ENCODE assay signal across 16 cellular contexts in genomic region chr2:26462100-26462499, GRCh38. TPM values are rescaled to one million over a fixed set of nuclear protein-coding genes. Genes with fewer than 3 reads are reported as not detected.
"Had no signal": no experiment of that assay in that cellular context is flagged by ENCODE, and none has a peak within 500 bp of the region (broad histone marks: within the 10 kb centered on the region; RNA-seq: fewer than 3 reads in every experiment).

No MANE protein-coding gene starts in this region.

- H3K4me3 ChIP-seq: dorsolateral prefrontal cortex, stomach, thoracic aorta had no signal

- H3K9me3 Mint-ChIP-seq: activated CD4-positive, alpha-beta T cell treated with anti-CD3 and anti-CD28 coated beads, Interleukin-2, amount 10 ng/mL, durations not matched to agents 7 days and 5 days; activated naive CD4-positive, alpha-beta T cell treated with anti-CD3 and anti-CD28 coated beads, Interleukin-2, amount 50 U/mL, for 24 hours; activated T-helper 17 cell treated with anti-CD3 and anti-CD28 coated beads, Interleukin-2, amount 50 U/mL, for 72 hours; memory B cell; nephron progenitor cell had no signal

- H3K36me3 Mint-ChIP-seq: activated naive CD4-positive, alpha-beta T cell treated with anti-CD3 and anti-CD28 coated beads, Interleukin-2, amount 50 U/mL, for 24 hours; memory B cell had no signal

- H3K4me1 Mint-ChIP-seq: activated CD4-positive, alpha-beta T cell treated with anti-CD3 and anti-CD28 coated beads, Interleukin-2, amount 10 ng/mL, durations not matched to agents 7 days and 5 days; activated naive CD4-positive, alpha-beta T cell treated with anti-CD3 and anti-CD28 coated beads, Interleukin-2, amount 50 U/mL, for 24 hours; activated T-helper 17 cell treated with anti-CD3 and anti-CD28 coated beads, Interleukin-2, amount 50 U/mL, for 72 hours; memory B cell had no signal

- H3K27me3 ChIP-seq: dorsolateral prefrontal cortex had no signal

- FAIRE-seq: endometrium, urothelium cell line had no signal

- H3K4me3 Mint-ChIP-seq: activated CD4-positive, alpha-beta T cell treated with anti-CD3 and anti-CD28 coated beads, Interleukin-2, amount 10 ng/mL, durations not matched to agents 7 days and 5 days; activated naive CD4-positive, alpha-beta T cell treated with anti-CD3 and anti-CD28 coated beads, Interleukin-2, amount 50 U/mL, for 24 hours; activated T-helper 17 cell treated with anti-CD3 and anti-CD28 coated beads, Interleukin-2, amount 50 U/mL, for 72 hours; memory B cell; nephron progenitor cell had no signal

- ATAC-seq: activated T-helper 17 cell treated with anti-CD3 and anti-CD28 coated beads, Interleukin-2, amount 50 U/mL, for 72 hours had no signal

- H3K9me3 ChIP-seq: stomach, thoracic aorta had no signal

- H3K27ac ChIP-seq: dorsolateral prefrontal cortex, stomach, thoracic aorta had no signal

- H3K36me3 ChIP-seq: stomach, thoracic aorta had no signal

- H3K27ac Mint-ChIP-seq: activated CD4-positive, alpha-beta T cell treated with anti-CD3 and anti-CD28 coated beads, Interleukin-2, amount 10 ng/mL, durations not matched to agents 7 days and 5 days; activated naive CD4-positive, alpha-beta T cell treated with anti-CD3 and anti-CD28 coated beads, Interleukin-2, amount 50 U/mL, for 24 hours; activated T-helper 17 cell treated with anti-CD3 and anti-CD28 coated beads, Interleukin-2, amount 50 U/mL, for 72 hours; memory B cell; nephron progenitor cell had no signal

- DNase-seq: activated CD4-positive, alpha-beta T cell treated with anti-CD3 and anti-CD28 coated beads, Interleukin-2, amount 10 ng/mL, durations not matched to agents 7 days and 5 days; activated T-cell treated with anti-CD3 and anti-CD28 coated beads for 4 hours; amniotic stem cell; stimulated activated CD4-positive, alpha-beta T cell treated with anti-CD3 and anti-CD28 coated beads, Interleukin-4, amount 100 ng/mL, for 4 hours; T-helper 9 cell had no signal

- H3K27me3 Mint-ChIP-seq: activated CD4-positive, alpha-beta T cell treated with anti-CD3 and anti-CD28 coated beads, Interleukin-2, amount 10 ng/mL, durations not matched to agents 7 days and 5 days; activated naive CD4-positive, alpha-beta T cell treated with anti-CD3 and anti-CD28 coated beads, Interleukin-2, amount 50 U/mL, for 24 hours; activated T-helper 17 cell treated with anti-CD3 and anti-CD28 coated beads, Interleukin-2, amount 50 U/mL, for 72 hours had no signal

RNA-seq across cellular contexts. Expression of gene OTOF, which starts 15.8 kb away (rescaled TPM):
- total RNA-seq: esophagus mucosa, osteocyte had no signal
